In genomic region chr20:21618697-21619421, GRCh38 we compare ENCODE assay signal across 21 cellular contexts.
DNase-seq lines count a peak whose midpoint lies in the region; ATAC-seq, FAIRE-seq and TF ChIP-seq lines count a peak whose summit lies in the region.
"Had no signal": no experiment of that assay in that cellular context is flagged by ENCODE, and none has a peak within 500 bp of the region (broad histone marks: within the 10 kb centered on the region; RNA-seq: fewer than 3 reads in every experiment).

No MANE protein-coding gene starts in this region.

- no peaks in the 10 kb centered on the region for H3K36me3 Mint-ChIP-seq in activated CD4-positive, alpha-beta T cell treated with anti-CD3 and anti-CD28 coated beads for 36 hours (ENCODE audit: low read depth)
- H3K36me3 Mint-ChIP-seq: activated CD8-positive, alpha-beta memory T cell treated with anti-CD3 and anti-CD28 coated beads, Interleukin-2, amount 10 ng/mL, durations not matched to agents 7 days and 5 days; CD14-positive monocyte had no signal

- H3K9ac ChIP-seq in BLaER1 treated with 17β-estradiol and CSF1 and Interleukin-3, amounts not matched to agents 10 nM and 100 nM: no peak overlapping the region
- no peak overlapping the region for H3K9ac ChIP-seq in kidney (ENCODE audit: low read length in 2 of 2)

- H3K27ac ChIP-seq in BLaER1 treated with 17β-estradiol and CSF1 and Interleukin-3, amounts not matched to agents 10 nM and 100 nM: no peak overlapping the region
- no peak overlapping the region for H3K27ac ChIP-seq in kidney (ENCODE audit: low read depth in 2 of 2, low read length in 2 of 2)
- H3K27ac ChIP-seq: hepatocyte, spleen, uterus had no signal

- peak overlapping the region in 9 of 11 experiments; percentile 0 to 62 (median 51); a peak in 17 of 22 replicates for H3K4me2 ChIP-seq in BLaER1 treated with 17β-estradiol and CSF1 and Interleukin-3, amounts not matched to agents 10 nM and 100 nM
- H3K4me2 ChIP-seq: hepatocyte had no signal

- peak; percentile 10 for DNase-seq in RPMI8226
- no peak for DNase-seq in activated CD4-positive, alpha-beta T cell treated with anti-CD3 and anti-CD28 coated beads for 36 hours
- DNase-seq in kidney: no peak
- DNase-seq in OCI-M2 (lab: John Stamatoyannopoulos, UW; ENCODE audit: unreplicated experiment): no peak
- DNase-seq in NCI-H187 treated with DMSO at 0.1 percent for 48 hours (lab: John Stamatoyannopoulos, UW): no peak
- DNase-seq: ACHN; activated CD4-positive, alpha-beta T cell treated with anti-CD3 and anti-CD28 coated beads for 4 hours; activated CD8-positive, alpha-beta memory T cell treated with anti-CD3 and anti-CD28 coated beads, Interleukin-2, amount 10 ng/mL, durations not matched to agents 7 days and 5 days; activated naive CD8-positive, alpha-beta T cell treated with anti-CD3 and anti-CD28 coated beads, Interleukin-2, amount 50 U/mL, for 24 hours; islet precursor cell; NCI-H1930; NCI-H446; spleen; uterus had no signal

- no peak overlapping the region for H3K4me3 ChIP-seq in BLaER1 treated with 17β-estradiol and CSF1 and Interleukin-3, amounts not matched to agents 10 nM and 100 nM
- no peak overlapping the region for H3K4me3 ChIP-seq in kidney (ENCODE audit: low read length in 2 of 2)
- H3K4me3 ChIP-seq: hepatocyte, spleen, uterus had no signal

- peaks cover 25% of the 10 kb centered on the region for H3K27me3 Mint-ChIP-seq in activated CD4-positive, alpha-beta T cell treated with anti-CD3 and anti-CD28 coated beads for 36 hours
- H3K27me3 Mint-ChIP-seq: activated CD8-positive, alpha-beta memory T cell treated with anti-CD3 and anti-CD28 coated beads, Interleukin-2, amount 10 ng/mL, durations not matched to agents 7 days and 5 days had no signal

- FAIRE-seq in kidney (lab: Jason Lieb, UNC): no peak
- FAIRE-seq: endothelial cell of umbilical vein had no signal

- CTCF ChIA-PET in activated CD4-positive, alpha-beta T cell treated with anti-CD3 and anti-CD28 coated beads for 36 hours (lab: Charles Lee): interaction anchor here (0.6 kb wide), 1 partner anchor 94 kb away, joined by 3 read pairs; no protein-coding TSS in a partner anchor

- intact Hi-C loops in activated CD4-positive, alpha-beta T cell treated with anti-CD3 and anti-CD28 coated beads for 36 hours (cut with DNase I, micrococcal nuclease): loop anchor here (5.0 to 10.0 kb wide), 2 partner anchors 112 to 784 kb away; no protein-coding TSS in a partner anchor
- intact Hi-C loops in kidney (cut with DNase I): no loop called here

- no peaks in the 10 kb centered on the region for H3K36me3 ChIP-seq in BLaER1 treated with 17β-estradiol and CSF1 and Interleukin-3, amounts not matched to agents 10 nM and 100 nM
- H3K36me3 ChIP-seq in kidney (ENCODE audit: control insufficient read depth in 1 of 2, insufficient read depth in 2 of 2, low read length in 2 of 2): no peaks in the 10 kb centered on the region
- H3K36me3 ChIP-seq: spleen, uterus had no signal

- POLR2A ChIA-PET in activated CD4-positive, alpha-beta T cell treated with anti-CD3 and anti-CD28 coated beads for 36 hours (lab: Charles Lee): no interaction called here

- peaks cover 1 to 17% (median 9%) of the 10 kb centered on the region in 11 experiments; a peak in 20 of 22 replicates for H3K9me3 ChIP-seq in BLaER1 treated with 17β-estradiol and CSF1 and Interleukin-3, amounts not matched to agents 10 nM and 100 nM (replicated peaks in 1 of 11)
- H3K9me3 ChIP-seq in kidney (ENCODE audit: control insufficient read depth in 1 of 2, low read length in 2 of 2): no peaks in the 10 kb centered on the region
- H3K9me3 ChIP-seq: uterus had no signal

- H3K4me3 Mint-ChIP-seq in activated CD4-positive, alpha-beta T cell treated with anti-CD3 and anti-CD28 coated beads for 36 hours: no peak overlapping the region
- H3K4me3 Mint-ChIP-seq: activated CD8-positive, alpha-beta memory T cell treated with anti-CD3 and anti-CD28 coated beads, Interleukin-2, amount 10 ng/mL, durations not matched to agents 7 days and 5 days; activated naive CD8-positive, alpha-beta T cell treated with anti-CD3 and anti-CD28 coated beads, Interleukin-2, amount 50 U/mL, for 24 hours had no signal

- ATAC-seq in GM19035 (IDR thresholded peaks at IDR 0.05; ENCODE audit: unreplicated experiment) (peak; percentile 58), HG03159 (IDR thresholded peaks at IDR 0.05; ENCODE audit: unreplicated experiment) (peak; percentile 57)
- ATAC-seq in activated CD4-positive, alpha-beta T cell treated with anti-CD3 and anti-CD28 coated beads for 36 hours: no peak
- ATAC-seq: activated CD8-positive, alpha-beta memory T cell treated with anti-CD3 and anti-CD28 coated beads, Interleukin-2, amount 10 ng/mL, durations not matched to agents 7 days and 5 days; activated naive CD8-positive, alpha-beta T cell treated with anti-CD3 and anti-CD28 coated beads, Interleukin-2, amount 50 U/mL, for 24 hours had no signal

- no peaks in the 10 kb centered on the region for H4K20me1 ChIP-seq in BLaER1 treated with 17β-estradiol and CSF1 and Interleukin-3, amounts not matched to agents 10 nM and 100 nM

- peaks cover 2% of the 10 kb centered on the region for H3K4me1 Mint-ChIP-seq in activated CD4-positive, alpha-beta T cell treated with anti-CD3 and anti-CD28 coated beads for 36 hours
- H3K4me1 Mint-ChIP-seq: activated CD8-positive, alpha-beta memory T cell treated with anti-CD3 and anti-CD28 coated beads, Interleukin-2, amount 10 ng/mL, durations not matched to agents 7 days and 5 days had no signal

- H3K27me3 ChIP-seq in BLaER1 treated with 17β-estradiol and CSF1 and Interleukin-3, amounts not matched to agents 10 nM and 100 nM: no peaks in the 10 kb centered on the region
- H3K27me3 ChIP-seq: uterus had no signal

- no peak for TF ChIP-seq CTCF in kidney (IDR thresholded peaks at IDR 0.05; ENCODE audit: borderline replicate concordance, extremely low read depth, insufficient read depth)

- H3K9me3 Mint-ChIP-seq in activated CD4-positive, alpha-beta T cell treated with anti-CD3 and anti-CD28 coated beads for 36 hours (ENCODE audit: low read depth): no peaks in the 10 kb centered on the region
- H3K9me3 Mint-ChIP-seq: activated T-helper 2 cell treated with anti-CD3 and anti-CD28 coated beads, Interferon-gamma antibody, Interleukin-2, Interleukin-4, amounts not matched to agents 10 μg/mL and 5 μg/mL and 100 μg/mL, durations not matched to agents 14 hours and 24 hours and 36 hours had no signal

- peaks cover 6 to 26% (median 21%) of the 10 kb centered on the region in 10 experiments; a peak in 18 of 20 replicates for H3K4me1 ChIP-seq in BLaER1 treated with 17β-estradiol and CSF1 and Interleukin-3, amounts not matched to agents 10 nM and 100 nM
- no peaks in the 10 kb centered on the region for H3K4me1 ChIP-seq in kidney (ENCODE audit: control insufficient read depth in 1 of 2, insufficient read depth in 1 of 2, low read depth in 1 of 2, low read length in 2 of 2)
- H3K4me1 ChIP-seq: spleen, uterus had no signal

- no peak overlapping the region for H3K27ac Mint-ChIP-seq in activated CD4-positive, alpha-beta T cell treated with anti-CD3 and anti-CD28 coated beads for 36 hours
- H3K27ac Mint-ChIP-seq: activated CD8-positive, alpha-beta memory T cell treated with anti-CD3 and anti-CD28 coated beads, Interleukin-2, amount 10 ng/mL, durations not matched to agents 7 days and 5 days; activated naive CD8-positive, alpha-beta T cell treated with anti-CD3 and anti-CD28 coated beads, Interleukin-2, amount 50 U/mL, for 24 hours; activated T-helper 2 cell treated with anti-CD3 and anti-CD28 coated beads, Interferon-gamma antibody, Interleukin-2, Interleukin-4, amounts not matched to agents 10 μg/mL and 5 μg/mL and 100 μg/mL, durations not matched to agents 14 hours and 24 hours and 36 hours; CD14-positive monocyte had no signal
